ENCODE assay signal across 27 cellular contexts in the genomic region with DNA sequence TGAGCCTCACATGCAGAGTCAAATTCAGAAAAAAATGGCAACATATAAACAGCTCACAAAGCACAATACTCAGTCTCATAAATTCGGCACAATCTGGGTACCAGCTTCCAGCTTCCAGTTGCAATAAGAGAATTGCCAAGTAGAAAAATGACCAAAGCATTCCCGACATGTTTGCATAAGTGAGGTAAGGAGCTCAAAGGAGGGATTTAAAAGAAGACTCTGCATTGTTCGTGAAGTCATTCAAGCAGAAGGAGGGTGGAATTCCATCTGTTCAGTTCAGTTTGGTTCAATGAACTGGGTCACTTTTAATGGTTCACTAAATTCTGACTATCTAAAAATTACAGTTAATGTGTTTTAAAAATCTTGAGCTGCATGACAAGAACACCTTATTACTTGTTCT.
DNase-seq lines count a peak whose midpoint lies in the region; ATAC-seq and TF ChIP-seq lines count a peak whose summit lies in the region.
"Had no signal": no experiment of that assay in that cellular context is flagged by ENCODE, and none has a peak within 500 bp of the region (broad histone marks: within the 10 kb centered on the region; RNA-seq: fewer than 3 reads in every experiment).

No MANE protein-coding gene starts in this region.

- H3K4me3 Mint-ChIP-seq in activated B cell treated with CpG ODN at 0.5 μM for 24 hours, result no peak overlapping the region
- no peak overlapping the region for H3K4me3 Mint-ChIP-seq in stimulated activated memory B cell treated with anti-CD40 and anti-IgM and Interleukin-4, amounts not matched to agents 10 μg/mL and 1 μg/mL and 100 μg/mL, for 72 hours
- H3K4me3 Mint-ChIP-seq: activated CD4-positive, alpha-beta T cell treated with anti-CD3 and anti-CD28 coated beads for 36 hours; CD4-positive, CD25-positive, alpha-beta regulatory T cell; naive thymus-derived CD4-positive, alpha-beta T cell; T-helper 1 cell treated with Interleukin-12 subunit alpha and Interleukin-12 subunit beta and Interleukin-4 antibody, amounts not matched to agents 30 μg/mL and 1 μg/mL, for 36 hours had no signal

- CTCF ChIA-PET in activated B cell treated with CpG ODN at 0.5 μM for 24 hours (lab: Charles Lee), result interaction anchor here (0.7 to 2.3 kb wide), 2 partner anchors 11 to 13 kb away, joined by 3 to 13 read pairs; no protein-coding TSS in a partner anchor

- peak; percentile 55 for DNase-seq in NCI-H2171 (lab: John Stamatoyannopoulos, UW)
- no peak for DNase-seq in activated B cell treated with CpG ODN at 0.5 μM for 24 hours
- peak; percentile 70 for DNase-seq in kidney epithelial cell (ENCODE audit: low read depth)
- DNase-seq in foreskin fibroblast, result no peak
- no peak for DNase-seq in cortex of kidney (lab: John Stamatoyannopoulos, UW)
- DNase-seq in effector memory CD4-positive, alpha-beta T cell, result no peak
- DNase-seq: activated CD4-positive, alpha-beta T cell treated with anti-CD3 and anti-CD28 coated beads for 36 hours; activated CD8-positive, alpha-beta memory T cell treated with anti-CD3 and anti-CD28 coated beads for 24 hours; activated gamma-delta T cell; activated T-cell treated with anti-CD3 and anti-CD28 coated beads, Interleukin-2, amount 50 U/mL, for 1 hour; CD4-positive, CD25-positive, alpha-beta regulatory T cell; EL; naive thymus-derived CD4-positive, alpha-beta T cell; NCI-H1048; NCI-H2029; NCI-H510A; right cardiac atrium; stimulated activated CD4-positive, alpha-beta T cell treated with anti-CD3 and anti-CD28 coated beads, Interleukin-12 subunit alpha, Interleukin-12 subunit beta, amount 100 ng/mL, for 4 hours; stimulated activated CD4-positive, alpha-beta T cell treated with anti-CD3 and anti-CD28 coated beads, Interleukin-4, amount 100 ng/mL, for 24 hours; stimulated activated naive CD4-positive, alpha-beta T cell treated with Interleukin-2 at 50 U/mL for 16 hours had no signal

- H3K27ac ChIP-seq in effector memory CD4-positive, alpha-beta T cell (ENCODE audit: insufficient read depth, low read length, poor library complexity, severe bottlenecking), result no peak overlapping the region
- H3K27ac ChIP-seq: breast epithelium, coronary artery, RWPE1 had no signal

- no peaks in the 10 kb centered on the region for H3K27me3 Mint-ChIP-seq in activated B cell treated with CpG ODN at 0.5 μM for 24 hours
- H3K27me3 Mint-ChIP-seq in stimulated activated memory B cell treated with anti-CD40 and anti-IgM and Interleukin-4, amounts not matched to agents 10 μg/mL and 1 μg/mL and 100 μg/mL, for 72 hours, result no peaks in the 10 kb centered on the region
- H3K27me3 Mint-ChIP-seq: activated CD4-positive, alpha-beta T cell treated with anti-CD3 and anti-CD28 coated beads for 36 hours; naive thymus-derived CD4-positive, alpha-beta T cell had no signal

- intact Hi-C loops in activated B cell treated with CpG ODN at 0.5 μM for 24 hours (cut with micrococcal nuclease), result no loop called here

- H3K4me3 ChIP-seq in kidney epithelial cell (ENCODE audit: low read depth, low read length), result no peak overlapping the region
- no peak overlapping the region for H3K4me3 ChIP-seq in foreskin fibroblast (ENCODE audit: low read depth in 1 of 2, low read length in 2 of 2)
- H3K4me3 ChIP-seq in effector memory CD4-positive, alpha-beta T cell (ENCODE audit: insufficient read depth, low read depth, low read length, poor library complexity, severe bottlenecking), result no peak overlapping the region
- H3K4me3 ChIP-seq: breast epithelium, coronary artery, HAP-1 had no signal

- H3K27ac Mint-ChIP-seq in activated B cell treated with CpG ODN at 0.5 μM for 24 hours, result peak overlapping the region; percentile 89
- H3K27ac Mint-ChIP-seq in stimulated activated memory B cell treated with anti-CD40 and anti-IgM and Interleukin-4, amounts not matched to agents 10 μg/mL and 1 μg/mL and 100 μg/mL, for 72 hours, result peak overlapping the region; percentile 21
- H3K27ac Mint-ChIP-seq: activated CD4-positive, alpha-beta T cell treated with anti-CD3 and anti-CD28 coated beads for 36 hours; CD4-positive, CD25-positive, alpha-beta regulatory T cell; naive thymus-derived CD4-positive, alpha-beta T cell; T-helper 1 cell treated with Interleukin-12 subunit alpha and Interleukin-12 subunit beta and Interleukin-4 antibody, amounts not matched to agents 30 μg/mL and 1 μg/mL, for 36 hours had no signal

- POLR2A ChIA-PET in activated B cell treated with CpG ODN at 0.5 μM for 24 hours (lab: Charles Lee), result interaction anchor here (1.1 to 5.1 kb wide), 3 partner anchors 10 to 110 kb away, joined by 3 to 44 read pairs (median 23); partner anchors contain the start of gene KLHL14

- no peaks in the 10 kb centered on the region for H3K36me3 Mint-ChIP-seq in activated B cell treated with CpG ODN at 0.5 μM for 24 hours (ENCODE audit: low read depth)
- no peaks in the 10 kb centered on the region for H3K36me3 Mint-ChIP-seq in stimulated activated memory B cell treated with anti-CD40 and anti-IgM and Interleukin-4, amounts not matched to agents 10 μg/mL and 1 μg/mL and 100 μg/mL, for 72 hours
- H3K36me3 Mint-ChIP-seq: CD4-positive, CD25-positive, alpha-beta regulatory T cell had no signal

- no peaks in the 10 kb centered on the region for H3K36me3 ChIP-seq in kidney epithelial cell (ENCODE audit: control insufficient read depth, insufficient read depth, low read length)
- no peaks in the 10 kb centered on the region for H3K36me3 ChIP-seq in effector memory CD4-positive, alpha-beta T cell (ENCODE audit: control insufficient read depth, insufficient read depth, low read length)
- H3K36me3 ChIP-seq: breast epithelium, HAP-1 had no signal

- no peaks in the 10 kb centered on the region for H3K9me3 ChIP-seq in effector memory CD4-positive, alpha-beta T cell (ENCODE audit: control insufficient read depth, low read length)
- H3K9me3 ChIP-seq: breast epithelium, HAP-1 had no signal

- H3K4me1 ChIP-seq in effector memory CD4-positive, alpha-beta T cell (ENCODE audit: control insufficient read depth, insufficient read depth, low read length, poor library complexity, severe bottlenecking), result no peaks in the 10 kb centered on the region
- H3K4me1 ChIP-seq: breast epithelium, HAP-1 had no signal

- ATAC-seq in activated B cell treated with CpG ODN at 0.5 μM for 24 hours (ENCODE audit: low read depth), result no peak
- no peak for ATAC-seq in stimulated activated memory B cell treated with anti-CD40 and anti-IgM and Interleukin-4, amounts not matched to agents 10 μg/mL and 1 μg/mL and 100 μg/mL, for 72 hours
- ATAC-seq: activated CD4-positive, alpha-beta T cell treated with anti-CD3 and anti-CD28 coated beads for 36 hours; left lobe of liver; naive thymus-derived CD4-positive, alpha-beta T cell; right cardiac atrium had no signal

- H3K27me3 ChIP-seq in kidney epithelial cell (ENCODE audit: control insufficient read depth, insufficient read depth, low read length), result no peaks in the 10 kb centered on the region
- no peaks in the 10 kb centered on the region for H3K27me3 ChIP-seq in effector memory CD4-positive, alpha-beta T cell (replicated peaks; ENCODE audit: control insufficient read depth, insufficient read depth, low read length, poor library complexity, severe bottlenecking)
- H3K27me3 ChIP-seq: breast epithelium had no signal

- TF ChIP-seq CTCF in activated B cell treated with CpG ODN at 0.5 μM for 24 hours (IDR thresholded peaks at IDR 0.05), result no peak
- no peak for TF ChIP-seq CTCF in kidney epithelial cell (IDR thresholded peaks at IDR 0.05; ENCODE audit: insufficient read depth, low read length, poor library complexity, severe bottlenecking)
- no peak for TF ChIP-seq CTCF in foreskin fibroblast (IDR thresholded peaks at IDR 0.05; ENCODE audit: low read depth, low read length)

- H3K9me3 Mint-ChIP-seq in activated B cell treated with CpG ODN at 0.5 μM for 24 hours, result peaks cover 6% of the 10 kb centered on the region
- H3K9me3 Mint-ChIP-seq in stimulated activated memory B cell treated with anti-CD40 and anti-IgM and Interleukin-4, amounts not matched to agents 10 μg/mL and 1 μg/mL and 100 μg/mL, for 72 hours, result peaks cover 3% of the 10 kb centered on the region

- H3K4me1 Mint-ChIP-seq in activated B cell treated with CpG ODN at 0.5 μM for 24 hours, result peaks cover 84% of the 10 kb centered on the region
- H3K4me1 Mint-ChIP-seq in stimulated activated memory B cell treated with anti-CD40 and anti-IgM and Interleukin-4, amounts not matched to agents 10 μg/mL and 1 μg/mL and 100 μg/mL, for 72 hours, result peaks cover 66% of the 10 kb centered on the region
- H3K4me1 Mint-ChIP-seq: activated CD4-positive, alpha-beta T cell treated with anti-CD3 and anti-CD28 coated beads for 36 hours; CD4-positive, CD25-positive, alpha-beta regulatory T cell; naive thymus-derived CD4-positive, alpha-beta T cell had no signal

Comparison
In these comparisons a context has a peak if more than half of its experiments do, and no peak if none do; other contexts are left out.
1. DNase-seq: peak in NCI-H2171 (single experiment) and kidney epithelial cell (single experiment); none in activated B cell treated with CpG ODN at 0.5 μM for 24 hours (single experiment), foreskin fibroblast (0 of 2), cortex of kidney (single experiment) and effector memory CD4-positive, alpha-beta T cell (0 of 3).